ENCODE assay signal across 13 cellular contexts in genomic region chr2:96890726-96891385, GRCh38. TPM values are rescaled to one million over a fixed set of nuclear protein-coding genes. Genes with fewer than 3 reads are reported as not detected.
A peak's percentile ranks its signal among the peaks of the same experiment; 100 is the strongest.
DNase-seq lines count a peak whose midpoint lies in the region; ATAC-seq and TF ChIP-seq lines count a peak whose summit lies in the region.
"Had no signal": no experiment of that assay in that cellular context is flagged by ENCODE, and none has a peak within 500 bp of the region (broad histone marks: within the 10 kb centered on the region; RNA-seq: fewer than 3 reads in every experiment).

No MANE protein-coding gene starts in this region.

- no peaks in the 10 kb centered on the region for H3K27me3 ChIP-seq in CD4-positive, alpha-beta T cell (ENCODE audit: control insufficient read depth, insufficient read depth, low read length)
- no peaks in the 10 kb centered on the region for H3K27me3 ChIP-seq in HUES6 (ENCODE audit: control insufficient read depth, insufficient read depth, low read length)

- CTCF ChIA-PET in CD4-positive, alpha-beta T cell (lab: Charles Lee), result interaction anchor here (1.5 kb wide), 1 partner anchor 33 kb away, joined by 5 read pairs; the partner anchor contains the start of gene ANKRD39
- CTCF ChIA-PET in GM10248 (lab: Yijun Ruan, JAX), result interaction anchor here (1.1 to 2.0 kb wide), 4 partner anchors 8 to 61 kb away, joined by 3 to 7 read pairs (median 3); partner anchors contain the start of gene ANKRD39

- H3K4me1 Mint-ChIP-seq in CD4-positive, alpha-beta T cell (ENCODE audit: low read depth), result peaks cover 72% of the 10 kb centered on the region
- H3K4me1 Mint-ChIP-seq in effector memory CD8-positive, alpha-beta T cell (ENCODE audit: low read depth in 2 of 2), result peaks cover 31 to 44% of the 10 kb centered on the region in 2 donors
- peaks cover 26% of the 10 kb centered on the region for H3K4me1 Mint-ChIP-seq in progenitor cell of endocrine pancreas (ENCODE audit: low read depth)

- H3K36me3 ChIP-seq in HUES6 (ENCODE audit: control insufficient read depth, insufficient read depth, low read length), result no peaks in the 10 kb centered on the region

- H3K4me3 Mint-ChIP-seq in CD4-positive, alpha-beta T cell, result peak overlapping the region; percentile 32
- H3K4me3 Mint-ChIP-seq in effector memory CD8-positive, alpha-beta T cell, result peak overlapping the region in 1 of 2 donors; percentile 52
- no peak overlapping the region for H3K4me3 Mint-ChIP-seq in progenitor cell of endocrine pancreas (ENCODE audit: low read depth)
- H3K4me3 Mint-ChIP-seq: HFFc6 had no signal

- no peak overlapping the region for H3K4me3 ChIP-seq in HUES6 (ENCODE audit: low read depth, low read length)

- H3K27ac ChIP-seq in CD4-positive, alpha-beta T cell (ENCODE audit: low read depth, low read length), result no peak overlapping the region
- H3K27ac ChIP-seq in HUES6 (ENCODE audit: low read depth, low read length), result no peak overlapping the region; the same call in 1 of the 2 replicates

- intact Hi-C loops in CD4-positive, alpha-beta T cell (cut with DNase I, micrococcal nuclease), result no loop called here

- DNase-seq in CD4-positive, alpha-beta T cell, result no peak
- no peak for DNase-seq in effector memory CD8-positive, alpha-beta T cell
- DNase-seq in progenitor cell of endocrine pancreas (ENCODE audit: low spot score, unreplicated experiment) (no peak), GM10248 (ENCODE audit: extremely low spot score) (no peak)
- DNase-seq: cortex of kidney; HFFc6; NCI-H1105; NCI-H2227 treated with DMSO at 0.1 percent for 48 hours; stimulated activated CD4-positive, alpha-beta T cell treated with anti-CD3 and anti-CD28 coated beads, Interleukin-1b, Interleukin-23, amount 100 ng/mL, for 48 hours had no signal

- no peaks in the 10 kb centered on the region for H3K9me3 Mint-ChIP-seq in CD4-positive, alpha-beta T cell
- no peaks in the 10 kb centered on the region for H3K9me3 Mint-ChIP-seq in effector memory CD8-positive, alpha-beta T cell
- H3K9me3 Mint-ChIP-seq in progenitor cell of endocrine pancreas (ENCODE audit: low read depth), result no peaks in the 10 kb centered on the region
- H3K9me3 Mint-ChIP-seq: HFFc6 had no signal

- H3K27me3 Mint-ChIP-seq in CD4-positive, alpha-beta T cell, result no peaks in the 10 kb centered on the region
- no peaks in the 10 kb centered on the region for H3K27me3 Mint-ChIP-seq in effector memory CD8-positive, alpha-beta T cell
- peaks cover 7% of the 10 kb centered on the region for H3K27me3 Mint-ChIP-seq in progenitor cell of endocrine pancreas

- POLR2A ChIA-PET in CD4-positive, alpha-beta T cell (lab: Charles Lee), result interaction anchor here (0.6 to 2.0 kb wide), 14 partner anchors 11 to 683 kb away, joined by 3 to 14 read pairs (median 4); partner anchors contain the start of gene ANKRD39
- POLR2A ChIA-PET in GM10248 (lab: Yijun Ruan, JAX), result no interaction called here

- peak overlapping the region; percentile 39 for H3K9ac ChIP-seq in HUES6 (ENCODE audit: low read length)

- H3K36me3 Mint-ChIP-seq in CD4-positive, alpha-beta T cell (ENCODE audit: low read depth), result no peaks in the 10 kb centered on the region
- peaks cover 2% of the 10 kb centered on the region for H3K36me3 Mint-ChIP-seq in effector memory CD8-positive, alpha-beta T cell (ENCODE audit: insufficient read depth)
- H3K36me3 Mint-ChIP-seq in progenitor cell of endocrine pancreas (ENCODE audit: insufficient read depth), result no peaks in the 10 kb centered on the region

- TF ChIP-seq CTCF in CD4-positive, alpha-beta T cell (IDR thresholded peaks at IDR 0.05), result no peak
- no peak for TF ChIP-seq CTCF in progenitor cell of endocrine pancreas (IDR thresholded peaks at IDR 0.05; ENCODE audit: unreplicated experiment)
- TF ChIP-seq CTCF in GM10248 (IDR thresholded peaks at IDR 0.05; ENCODE audit: control extremely low read depth, extremely low read depth, low read depth, missing control alignments), result no peak

- peak overlapping the region; percentile 80 for H3K27ac Mint-ChIP-seq in CD4-positive, alpha-beta T cell
- peak overlapping the region; percentile 47 to 59 for H3K27ac Mint-ChIP-seq in effector memory CD8-positive, alpha-beta T cell
- H3K27ac Mint-ChIP-seq in progenitor cell of endocrine pancreas, result peak overlapping the region; percentile 20
- H3K27ac Mint-ChIP-seq: HFFc6 had no signal

- peaks cover 59% of the 10 kb centered on the region for H3K4me1 ChIP-seq in HUES6 (ENCODE audit: control insufficient read depth, insufficient read depth, low read length)

- no peak for ATAC-seq in CD4-positive, alpha-beta T cell (ENCODE audit: poor library complexity)
- no peak for ATAC-seq in effector memory CD8-positive, alpha-beta T cell (replicated peaks)
- no peak for ATAC-seq in GM19467 (IDR thresholded peaks at IDR 0.05; ENCODE audit: unreplicated experiment)
- no peak for ATAC-seq in GM18520 (IDR thresholded peaks at IDR 0.05; ENCODE audit: unreplicated experiment)
- ATAC-seq in GM21423 (IDR thresholded peaks at IDR 0.05; ENCODE audit: unreplicated experiment), result no peak

- no peaks in the 10 kb centered on the region for H3K9me3 ChIP-seq in CD4-positive, alpha-beta T cell (ENCODE audit: control insufficient read depth, low read length)
- H3K9me3 ChIP-seq in HUES6 (ENCODE audit: control insufficient read depth, insufficient read depth, low read depth, low read length), result no peaks in the 10 kb centered on the region

RNA-seq across cellular contexts. Expression of gene SEMA4C, which starts 21.0 kb away (rescaled TPM):
- total RNA-seq in CD4-positive, alpha-beta T cell, result 10 to 100 TPM; 55.8 to 56.8 TPM
- 74.8 and 75.0 TPM in 2 replicates for total RNA-seq in progenitor cell of endocrine pancreas

RNA-seq across cellular contexts. Expression of gene ANKRD39, which starts 33.0 kb away (rescaled TPM):
- 10 to 100 TPM; 17.2 to 18.3 TPM for total RNA-seq in CD4-positive, alpha-beta T cell
- 16.1 and 17.4 TPM in 2 replicates for total RNA-seq in progenitor cell of endocrine pancreas

RNA-seq across cellular contexts. Expression of gene ANKRD23, which starts 47.0 kb away (rescaled TPM):
- 10 to 100 TPM in 1 of 2 experiments, 1 to 10 TPM in 1; 6.2 to 10.4 TPM for total RNA-seq in CD4-positive, alpha-beta T cell
- total RNA-seq in progenitor cell of endocrine pancreas, result 6.1 and 8.3 TPM in 2 replicates

Comparison
In these comparisons a context has a peak if more than half of its experiments do, and no peak if none do; other contexts are left out.
1. H3K27ac Mint-ChIP-seq: peak in every context shown above with its lines; median percentile 80 in CD4-positive, alpha-beta T cell; 53 in effector memory CD8-positive, alpha-beta T cell; 20 in progenitor cell of endocrine pancreas.